8 cellular contexts compared by ENCODE assay signal in genomic region chr22:31749636-31750364, GRCh38. TPM values are rescaled to one million over a fixed set of nuclear protein-coding genes. Genes with fewer than 3 reads are reported as not detected.
DNase-seq lines count a peak whose midpoint lies in the region; ATAC-seq and TF ChIP-seq lines count a peak whose summit lies in the region.

PRR14L (minus strand) TSS chr22:31750132; CDS start chr22:31738860, 11,272 bp downstream.

- TF ChIP-seq CTCF in prostate gland (IDR thresholded peaks at IDR 0.05): peak in 3 of 4 experiments; percentile 8 to 34 (median 12)

- ATAC-seq in GM18505 (IDR thresholded peaks at IDR 0.05; ENCODE audit: unreplicated experiment): peak; percentile 52
- peak; percentile 61 for ATAC-seq in HG02970 (IDR thresholded peaks at IDR 0.05; ENCODE audit: low FRiP score, unreplicated experiment)
- ATAC-seq in left ventricle myocardium superior: peak; percentile 89

- peaks cover 3% of the 10 kb centered on the region for H3K4me1 ChIP-seq in prostate gland (replicated peaks)

- no peaks in the 10 kb centered on the region for H3K9me3 ChIP-seq in prostate gland

- intact Hi-C loops in T-helper 2 cell treated with Interferon-gamma antibody and Interleukin-4, amounts not matched to agents 100 ng/mL and 5 ng/mL, for 36 hours (cut with micrococcal nuclease): loop anchor here (1.0 to 5.0 kb wide), 8 partner anchors 73 to 403 kb away; partner anchors contain the start of genes DRG1, PATZ1, PISD and SFI1
- intact Hi-C loops in left ventricle myocardium superior (cut with micrococcal nuclease): no loop called here
- intact Hi-C loops in prostate gland (cut with DNase I): loop anchor here (2.0 to 5.0 kb wide), 3 partner anchors 67 to 195 kb away; partner anchors contain the start of genes PISD and YWHAH

- TF ChIP-seq POLR2A in GM18505 (IDR thresholded peaks at IDR 0.05; ENCODE audit: borderline replicate concordance, extremely low read depth, insufficient read depth, insufficient read length) (peak; percentile 95), prostate gland (IDR thresholded peaks at IDR 0.05) (peak; percentile 81)

- no peaks in the 10 kb centered on the region for H3K36me3 ChIP-seq in prostate gland

- WGBS in prostate gland: 1% methylated on average over 41 of the region's 62 CpGs

- H3K27ac ChIP-seq in prostate gland: peak within 1 kb of the TSS; percentile 71 to 74

- no peaks in the 10 kb centered on the region for H3K27me3 ChIP-seq in prostate gland (replicated peaks; ENCODE audit: insufficient read depth)

- peak within 1 kb of the TSS; percentile 63 to 70 for H3K4me3 ChIP-seq in prostate gland

- DNase-seq in NCI-H1930 (lab: John Stamatoyannopoulos, UW) (peak; percentile 94 to 96), anterior cingulate cortex (lab: John Stamatoyannopoulos, UW) (peak; percentile 42 to 99 (median 97)), left ventricle myocardium superior (peak; percentile 99), prostate gland (ENCODE audit: low spot score) (peak; percentile 98), ureter (ENCODE audit: low spot score) (peak; percentile 99)

RNA-seq across cellular contexts. Expression of gene PRR14L, which starts in this region (rescaled TPM):
- 65.6 and 65.9 TPM in 2 replicates for total RNA-seq in T-helper 2 cell treated with Interferon-gamma antibody and Interleukin-4, amounts not matched to agents 100 ng/mL and 5 ng/mL, for 36 hours
- total RNA-seq in left ventricle myocardium superior: 16.4 TPM
- total RNA-seq in prostate gland: 10 to 100 TPM; 17.7 to 42.4 TPM
- 63.3 TPM for total RNA-seq in ureter

Comparison
In these comparisons a context has a peak if more than half of its experiments do, and no peak if none do; other contexts are left out.
1. Peak in every context shown above with its lines: DNase-seq, ATAC-seq, H3K4me3 ChIP-seq and H3K27ac ChIP-seq.